1 cellular context compared by ENCODE assay signal in genomic region chr5:181261320-181262085, GRCh38.
TF ChIP-seq lines count a peak whose summit lies in the region.

No MANE protein-coding gene starts in this region.

TF ChIP-seq in K562, 482 proteins besides CTCF, POLR2A, EP300 and RAD21 (continued from another document and continues in another):
- peak in 1 of 2 experiments; percentile 2; a peak in 1 of 4 replicates for TF ChIP-seq MLLT1 (IDR thresholded peaks at IDR 0.05)
- no peak for TF ChIP-seq ZMIZ1 (IDR thresholded peaks at IDR 0.05; ENCODE audit: low read depth in 2 of 2, low read length in 2 of 2)
- no peak for TF ChIP-seq ZNF449 (CRISPR knock-in tag; IDR thresholded peaks at IDR 0.05)
- no peak for TF ChIP-seq SNRNP70 (optimal IDR thresholded peaks at IDR 0.05; ENCODE audit: low read depth, low read length)
- no peak for TF ChIP-seq CHAMP1 (IDR thresholded peaks at IDR 0.05)
- peak; percentile 41; the same call in 1 of the 2 replicates for TF ChIP-seq LCOR (CRISPR knock-in tag; IDR thresholded peaks at IDR 0.05)
- TF ChIP-seq GATA2 (CRISPR knock-in tag; IDR thresholded peaks at IDR 0.05), result no peak
- TF ChIP-seq NFRKB (IDR thresholded peaks at IDR 0.05; ENCODE audit: low read depth), result no peak; the same call in 1 of the 2 replicates
- TF ChIP-seq TAF9B (IDR thresholded peaks at IDR 0.05; ENCODE audit: partially characterized antibody), result peak; percentile 25
- TF ChIP-seq SAP30 (IDR thresholded peaks at IDR 0.05; ENCODE audit: borderline replicate concordance, insufficient read depth, low read depth, low read length, poor library complexity, severe bottlenecking), result peak; percentile 45
- TF ChIP-seq TRIM28 (IDR thresholded peaks at IDR 0.05), result no peak
- no peak for TF ChIP-seq ZBED1 (IDR thresholded peaks at IDR 0.05)
- TF ChIP-seq CBX5 (IDR thresholded peaks at IDR 0.05; ENCODE audit: borderline replicate concordance, low read depth), result no peak
- peak; percentile 35; the same call in 1 of the 2 replicates for TF ChIP-seq TFAP4 (CRISPR knock-in tag; IDR thresholded peaks at IDR 0.05; ENCODE audit: borderline replicate concordance)
- no peak for TF ChIP-seq HBP1 (CRISPR knock-in tag; IDR thresholded peaks at IDR 0.05)
- TF ChIP-seq CBFA2T3 (IDR thresholded peaks at IDR 0.05), result no peak
- TF ChIP-seq NCOA2 (IDR thresholded peaks at IDR 0.05; ENCODE audit: partially characterized antibody in 2 of 2), result no peak
- peak; percentile 71; the same call in 1 of the 2 replicates for TF ChIP-seq NR3C1 (CRISPR knock-in tag; IDR thresholded peaks at IDR 0.05)
- peak; percentile 68 for TF ChIP-seq HNRNPLL (IDR thresholded peaks at IDR 0.05; ENCODE audit: low read depth, low read length, poor library complexity, severe bottlenecking)
- no peak for TF ChIP-seq ZNF445 (CRISPR knock-in tag; IDR thresholded peaks at IDR 0.05; ENCODE audit: low read depth)
- no peak for TF ChIP-seq ZNF347 (CRISPR knock-in tag; IDR thresholded peaks at IDR 0.05; ENCODE audit: low read depth)
- no peak for TF ChIP-seq ZNF134 (CRISPR knock-in tag; conservative IDR thresholded peaks at IDR 0.05)
- TF ChIP-seq SUPT5H (IDR thresholded peaks at IDR 0.05), result peak; percentile 83
- no peak for TF ChIP-seq TARDBP (IDR thresholded peaks at IDR 0.05)
- peak in 1 of 2 experiments; percentile 13; a peak in 1 of 4 replicates for TF ChIP-seq FOXA3 (CRISPR knock-in tag; conservative IDR thresholded peaks at IDR 0.05 in 1 of 2, IDR thresholded peaks at IDR 0.05 in 1 of 2)
- TF ChIP-seq ARNT (IDR thresholded peaks at IDR 0.05), result no peak
- TF ChIP-seq POLR3A (IDR thresholded peaks at IDR 0.05; ENCODE audit: borderline replicate concordance, extremely low read depth, insufficient read depth, insufficient read length), result no peak
- TF ChIP-seq ZFX (CRISPR knock-in tag; IDR thresholded peaks at IDR 0.05), result peak; percentile 100
- TF ChIP-seq ELK1 (CRISPR knock-in tag; IDR thresholded peaks at IDR 0.05), result no peak
- TF ChIP-seq ZBTB2 (IDR thresholded peaks at IDR 0.05), result 0 out of 2 replicates have a peak, but pooled peaks have one; percentile 2
- no peak; the same call in 1 of the 2 replicates for TF ChIP-seq PML (IDR thresholded peaks at IDR 0.05; ENCODE audit: low read length)
- TF ChIP-seq THAP12 (CRISPR knock-in tag; IDR thresholded peaks at IDR 0.05), result no peak; the same call in 1 of the 2 replicates
- TF ChIP-seq ZNF696 (CRISPR knock-in tag; conservative IDR thresholded peaks at IDR 0.05), result no peak
- no peak for TF ChIP-seq DNMT1 (IDR thresholded peaks at IDR 0.05)
- TF ChIP-seq TEAD4 (IDR thresholded peaks at IDR 0.05; ENCODE audit: low read length), result no peak; the same call in 1 of the 2 replicates
- peak; percentile 75; the same call in 1 of the 2 replicates for TF ChIP-seq TEAD4 (CRISPR knock-in tag; IDR thresholded peaks at IDR 0.05; ENCODE audit: borderline replicate concordance)
- TF ChIP-seq E2F4 (CRISPR knock-in tag; IDR thresholded peaks at IDR 0.05; ENCODE audit: low read depth), result 0 out of 2 replicates have a peak, but pooled peaks have one; percentile 68
- TF ChIP-seq SRF (CRISPR knock-in tag; IDR thresholded peaks at IDR 0.05), result peak in 1 of 2 experiments; percentile 51; a peak in 1 of 4 replicates
- TF ChIP-seq E2F5 (CRISPR knock-in tag; IDR thresholded peaks at IDR 0.05), result peak; percentile 86
- 0 out of 2 replicates have a peak, but pooled peaks have one; percentile 66 for TF ChIP-seq TGIF2 (CRISPR knock-in tag; IDR thresholded peaks at IDR 0.05)
- TF ChIP-seq HLTF (IDR thresholded peaks at IDR 0.05), result no peak
- no peak for TF ChIP-seq SMARCB1 (IDR thresholded peaks at IDR 0.05; ENCODE audit: insufficient read length, low read depth)
- TF ChIP-seq RNF2 (IDR thresholded peaks at IDR 0.05), result 0 out of 2 replicates have a peak, but pooled peaks have one; percentile 43
- no peak for TF ChIP-seq ZNF76 (CRISPR knock-in tag; IDR thresholded peaks at IDR 0.05; ENCODE audit: borderline replicate concordance)
- TF ChIP-seq HMGN3 (IDR thresholded peaks at IDR 0.05; ENCODE audit: borderline replicate concordance, extremely low read depth, insufficient read length, low read depth, low read length), result peak; percentile 73
- no peak for TF ChIP-seq HDAC2 (IDR thresholded peaks at IDR 0.05)
- no peak for TF ChIP-seq MEF2D (tag; conservative IDR thresholded peaks at IDR 0.05; ENCODE audit: low read depth)
- TF ChIP-seq ZSCAN29 (IDR thresholded peaks at IDR 0.05), result no peak
